Comparison of ENCODE assay signal across 19 cellular contexts in the genomic region with DNA sequence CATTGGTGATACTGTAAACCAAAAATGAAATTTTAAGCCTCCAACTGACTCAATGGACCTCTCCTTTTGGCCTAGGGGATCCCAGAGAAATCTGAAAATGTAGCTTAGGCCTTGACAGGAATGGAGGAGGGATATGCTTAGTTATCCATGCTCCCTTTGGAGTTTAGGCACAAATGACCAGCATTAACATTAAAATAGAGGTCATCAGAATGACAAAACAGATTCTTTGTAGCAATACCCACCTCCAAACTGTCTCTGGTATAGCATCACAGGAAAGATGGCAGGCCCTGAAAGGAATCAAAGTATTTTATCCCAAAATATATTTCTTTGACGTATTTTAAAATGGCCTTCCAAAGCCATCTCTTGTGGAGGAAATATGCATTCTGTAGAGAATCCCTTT. TPM values are rescaled to one million over a fixed set of nuclear protein-coding genes. Genes with fewer than 3 reads are reported as not detected.
DNase-seq lines count a peak whose midpoint lies in the region; ATAC-seq, FAIRE-seq and TF ChIP-seq lines count a peak whose summit lies in the region.
"Had no signal": no experiment of that assay in that cellular context is flagged by ENCODE, and none has a peak within 500 bp of the region (broad histone marks: within the 10 kb centered on the region; RNA-seq: fewer than 3 reads in every experiment).

No MANE protein-coding gene starts in this region.

- no peak overlapping the region for H3K18ac ChIP-seq in H1 (ENCODE audit: extremely low read depth, low read length)

- no peaks in the 10 kb centered on the region for H3K23me2 ChIP-seq in H1 (ENCODE audit: low read depth, low read length)

- H3K4me2 ChIP-seq in H1 (ENCODE audit: insufficient read depth in 1 of 2, low read depth in 2 of 2, low read length in 2 of 2), result peak overlapping the region; percentile 15; a peak in 2 of 4 replicates

- no peak overlapping the region for H2BK15ac ChIP-seq in H1 (ENCODE audit: low read length)

- TF ChIP-seq EP300 in H1 (IDR thresholded peaks at IDR 0.05; ENCODE audit: borderline replicate concordance in 1 of 2, low read depth in 2 of 2, low read length in 2 of 2), result peak in 1 of 2 experiments; percentile 52; a peak in 1 of 3 replicates

- H3K23ac ChIP-seq in H1 (ENCODE audit: insufficient read length), result no peak overlapping the region

- FAIRE-seq in H1 (lab: Jason Lieb, UNC), result peak; percentile 82
- FAIRE-seq: D721Med, GM18507, K562 had no signal

- POLR2A ChIA-PET in H1 (lab: Charles Lee; ENCODE audit: partially characterized antibody), result no interaction called here

- no peak overlapping the region for H2AK5ac ChIP-seq in H1 (ENCODE audit: low read depth, low read length)

- H3K79me1 ChIP-seq in H1 (ENCODE audit: low read depth, low read length), result no peaks in the 10 kb centered on the region

- no peak overlapping the region for H2AFZ ChIP-seq in H1 (ENCODE audit: low read length)

- H3K27ac ChIP-seq in HUES6 (ENCODE audit: low read depth, low read length) (peak overlapping the region; percentile 82; the same call in 1 of the 2 replicates), H1 (ENCODE audit: low read depth, low read length) (no peak overlapping the region), iPS-18a (ENCODE audit: low read length) (peak overlapping the region; percentile 51)
- H3K27ac ChIP-seq: 22Rv1 had no signal

- no peak for TF ChIP-seq RAD21 in H1 (IDR thresholded peaks at IDR 0.05 in 1 of 2, conservative IDR thresholded peaks at IDR 0.05 in 1 of 2; ENCODE audit: low read depth in 2 of 2, low read length in 2 of 2)

- H2BK12ac ChIP-seq in H1 (ENCODE audit: low read depth, low read length), result no peak overlapping the region; the same call in 1 of the 2 replicates

- H3K4me3 ChIP-seq in HUES6 (ENCODE audit: low read depth, low read length), result peak overlapping the region; percentile 15; the same call in 1 of the 2 replicates
- peak overlapping the region in 1 of 4 experiments; percentile 12; a peak in 1 of 8 replicates for H3K4me3 ChIP-seq in H1 (ENCODE audit: extremely low read depth in 1 of 4, insufficient read depth in 2 of 4, low read depth in 3 of 4, low read length in 4 of 4)
- peak overlapping the region; percentile 29 for H3K4me3 ChIP-seq in iPS-18a (ENCODE audit: low read length)
- no peak overlapping the region for H3K4me3 ChIP-seq in foreskin fibroblast (ENCODE audit: low read depth in 1 of 2, low read length in 2 of 2)
- H3K4me3 ChIP-seq: K562 had no signal

- peak overlapping the region; percentile 48 for H4K5ac ChIP-seq in H1 (ENCODE audit: insufficient read length, low read depth, low read length)

- H3K9me3 ChIP-seq in HUES6 (ENCODE audit: control insufficient read depth, insufficient read depth, low read depth, low read length) (no peaks in the 10 kb centered on the region), H1 (ENCODE audit: insufficient read depth in 2 of 2, low read depth in 1 of 2, low read length in 1 of 2) (no peaks in the 10 kb centered on the region), iPS-18a (ENCODE audit: control insufficient read depth, low read depth, low read length) (no peaks in the 10 kb centered on the region)

- no peak for TF ChIP-seq CTCF in H1 (IDR thresholded peaks at IDR 0.05; ENCODE audit: control extremely low read depth in 1 of 3, insufficient read depth in 1 of 3, low read depth in 1 of 3, low read length in 3 of 3)
- TF ChIP-seq CTCF in foreskin fibroblast (IDR thresholded peaks at IDR 0.05; ENCODE audit: low read depth, low read length), result no peak

- H4K8ac ChIP-seq in H1 (ENCODE audit: extremely low read depth, insufficient read depth, low read length), result no peak overlapping the region

- CTCF ChIA-PET in H1 (lab: Charles Lee; ENCODE audit: partially characterized antibody), result no interaction called here

- no peak for TF ChIP-seq POLR2A in H1 (IDR thresholded peaks at IDR 0.05; ENCODE audit: control extremely low read depth in 1 of 2, low read depth in 2 of 2, low read length in 2 of 2)

- no peak overlapping the region for H3K4ac ChIP-seq in H1 (replicated peaks; ENCODE audit: insufficient read length, low read depth, low read length)

- H2BK20ac ChIP-seq in H1 (ENCODE audit: low read length), result no peak overlapping the region; the same call in 1 of the 2 replicates

- no peak overlapping the region for H2BK5ac ChIP-seq in H1 (ENCODE audit: low read depth, low read length)

- H3K4me1 ChIP-seq in HUES6 (ENCODE audit: control insufficient read depth, insufficient read depth, low read length) (peaks cover 40% of the 10 kb centered on the region), H1 (replicated peaks in 1 of 4; ENCODE audit: control insufficient read depth in 3 of 4, insufficient read depth in 4 of 4, low read length in 3 of 4) (peaks cover 0 to 17% (median 7%) of the 10 kb centered on the region in 4 experiments; a peak in 6 of 7 replicates), iPS-18a (ENCODE audit: control insufficient read depth, low read depth, low read length) (peaks cover 32% of the 10 kb centered on the region)

- 35% methylated on average over 1 of the region's 1 CpG; no CpG with 5 or more reads in 1 of the 2 experiments for WGBS in H1 (ENCODE audit: extremely low coverage in 1 of 2, insufficient coverage in 1 of 2, insufficient read length in 1 of 2, insufficient replicate concordance in 2 of 2, low coverage in 1 of 2, low lambda C conversion rate in 2 of 2, missing lambda C conversion rate in 1 of 2), 2 experiments

- DNase-seq in ELF-1 (ENCODE audit: low read depth, low spot score) (peak; percentile 21), H1 (ENCODE audit: low read depth in 1 of 2, low spot score in 2 of 2) (peak in 1 of 2 experiments; percentile 10), foreskin fibroblast (no peak), NCI-H1694 (lab: John Stamatoyannopoulos, UW) (no peak)
- no peak for DNase-seq in stimulated activated CD4-positive, alpha-beta T cell treated with anti-CD3 and anti-CD28 coated beads, Interleukin-4, amount 100 ng/mL, for 24 hours
- DNase-seq: CD8-positive, alpha-beta T cell; COR-L47; DMS53; GOT3 had no signal

- ATAC-seq in GM19035 (IDR thresholded peaks at IDR 0.05; ENCODE audit: unreplicated experiment), result no peak
- ATAC-seq: CD8-positive, alpha-beta T cell; HCT116; K562 had no signal

- no peak overlapping the region for H3K14ac ChIP-seq in H1 (ENCODE audit: insufficient read length)

- no peaks in the 10 kb centered on the region for H3K27me3 ChIP-seq in HUES6 (ENCODE audit: control insufficient read depth, insufficient read depth, low read length)
- H3K27me3 ChIP-seq in H1 (replicated peaks in 1 of 4; ENCODE audit: control insufficient read depth in 3 of 4, extremely low read depth in 1 of 4, insufficient read depth in 3 of 4, low read length in 3 of 4), result no peaks in the 10 kb centered on the region
- no peaks in the 10 kb centered on the region for H3K27me3 ChIP-seq in iPS-18a (ENCODE audit: control insufficient read depth, insufficient read depth, low read length)

- peak overlapping the region; percentile 35 for H3K9ac ChIP-seq in HUES6 (ENCODE audit: low read length)
- no peak overlapping the region for H3K9ac ChIP-seq in H1 (replicated peaks in 1 of 4; ENCODE audit: extremely low read depth in 1 of 4, low read depth in 3 of 4, low read length in 3 of 4)
- H3K9ac ChIP-seq in iPS-18a (ENCODE audit: low read length), result no peak overlapping the region

- H3K79me2 ChIP-seq in H1 (ENCODE audit: control insufficient read depth in 1 of 2, insufficient read depth in 2 of 2, low read length in 2 of 2), result no peaks in the 10 kb centered on the region

- H4K91ac ChIP-seq in H1 (replicated peaks; ENCODE audit: insufficient read length, low read length), result no peak overlapping the region

- H3K36me3 ChIP-seq in HUES6 (ENCODE audit: control insufficient read depth, insufficient read depth, low read length) (no peaks in the 10 kb centered on the region), H1 (ENCODE audit: control insufficient read depth in 2 of 4, insufficient read depth in 4 of 4, low read length in 3 of 4) (no peaks in the 10 kb centered on the region), iPS-18a (ENCODE audit: control insufficient read depth, low read depth, low read length) (no peaks in the 10 kb centered on the region)

- H2BK120ac ChIP-seq in H1 (replicated peaks; ENCODE audit: low read depth, low read length), result no peak overlapping the region

- no peak overlapping the region for H3K56ac ChIP-seq in H1 (replicated peaks; ENCODE audit: insufficient read length, low read depth, low read length)

- H4K20me1 ChIP-seq in H1 (replicated peaks in 1 of 2; ENCODE audit: control insufficient read depth in 1 of 2, insufficient read depth in 2 of 2, low read length in 2 of 2), result no peaks in the 10 kb centered on the region

TF ChIP-seq in H1, 55 proteins besides CTCF, POLR2A, EP300 and RAD21 (continues in another document):
- TF ChIP-seq NANOG (IDR thresholded peaks at IDR 0.05; ENCODE audit: insufficient read depth, low read depth, low read length, poor library complexity, severe bottlenecking) (peak; percentile 63), CBX5 (IDR thresholded peaks at IDR 0.05; ENCODE audit: low read depth, low read length) (no peak), CEBPB (IDR thresholded peaks at IDR 0.05; ENCODE audit: low read depth, low read length) (0 out of 2 replicates have a peak, but pooled peaks have one; percentile 5), NRF1 (IDR thresholded peaks at IDR 0.05; ENCODE audit: low read depth, low read length) (no peak), SIRT6 (IDR thresholded peaks at IDR 0.05; ENCODE audit: low read length) (no peak), SP1 (IDR thresholded peaks at IDR 0.05; ENCODE audit: low read depth, low read length) (peak; percentile 65; the same call in 1 of the 2 replicates), YY1 (IDR thresholded peaks at IDR 0.05; ENCODE audit: low read depth, low read length) (peak; percentile 65; the same call in 1 of the 2 replicates), POU5F1 (IDR thresholded peaks at IDR 0.05; ENCODE audit: low read depth, low read length) (peak; percentile 95)

RNA-seq across cellular contexts. Expression of gene LRRN3, which starts 39.1 kb away (rescaled TPM):
- 0.19 and 0.20 TPM in 2 replicates for total RNA-seq in H1 (2021; fragmentation: NEBNext Ultra II Directional; extraction: Animal tissue kit (Norgen Biotek cat#: 25700))
- 0.09 and 0.32 TPM in 2 replicates for polyA plus RNA-seq in H1 (2011; rRNA removed)
- 0.21 TPM for polyA plus RNA-seq in H1 (2011; cell fraction: cytosol; rRNA removed)
- 0.17 TPM for polyA plus RNA-seq in H1 (2011; cell fraction: nucleus; rRNA removed)
- polyA plus RNA-seq in H1 (2012, experiment 1 of 2), result 0.25 to 1.0 TPM (median 0.43 TPM) in 4 replicates
- not detected for polyA plus RNA-seq in H1 (2012, experiment 2 of 2)
- 0.28 TPM for polyA plus RNA-seq in H1 (2013, experiment 1 of 2)
- polyA plus RNA-seq in H1 (2013, experiment 2 of 2), result 0.22 TPM
- 0.54 and 0.88 TPM in 2 replicates for polyA minus RNA-seq in H1 (2011; rRNA and poly(A)+ RNA removed)
- polyA minus RNA-seq in H1 (2011; cell fraction: cytosol; rRNA and poly(A)+ RNA removed), result 0.73 TPM
- 0.70 TPM for polyA minus RNA-seq in H1 (2011; cell fraction: nucleus; rRNA and poly(A)+ RNA removed)
- total RNA-seq: A673, HT-29 had no signal

Comparison
In these comparisons a context has a peak if more than half of its experiments do, and no peak if none do; other contexts are left out.
1. H3K4me3 ChIP-seq: peak in HUES6 (single experiment) and iPS-18a (single experiment); none in foreskin fibroblast (0 of 2).